1 cellular context compared by ENCODE assay signal in the genomic region with DNA sequence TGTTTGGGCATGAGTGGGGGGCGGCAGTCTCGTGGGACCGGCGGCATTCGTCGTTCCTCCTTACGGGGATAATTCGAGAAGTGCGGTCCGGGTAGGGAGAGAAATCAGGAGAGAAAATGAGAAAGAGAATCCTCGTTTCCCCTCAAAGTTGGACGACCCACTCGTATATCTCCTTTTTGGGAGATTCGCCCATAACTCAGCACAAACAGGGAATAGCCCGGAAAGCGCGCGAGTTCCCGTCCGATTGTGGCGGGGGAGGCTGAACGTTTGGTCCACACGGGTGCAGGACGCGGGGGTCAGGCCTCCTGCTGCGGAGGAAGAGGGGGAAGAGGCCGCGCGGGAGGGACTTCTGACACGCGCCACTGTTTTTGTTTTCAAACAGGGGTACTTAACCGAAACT.
TF ChIP-seq lines count a peak whose summit lies in the region.

No MANE protein-coding gene starts in this region.

TF ChIP-seq in IMR-90, 13 proteins besides CTCF, POLR2A, EP300 and RAD21 (continued from another document):
- TF ChIP-seq, protein P1, sequence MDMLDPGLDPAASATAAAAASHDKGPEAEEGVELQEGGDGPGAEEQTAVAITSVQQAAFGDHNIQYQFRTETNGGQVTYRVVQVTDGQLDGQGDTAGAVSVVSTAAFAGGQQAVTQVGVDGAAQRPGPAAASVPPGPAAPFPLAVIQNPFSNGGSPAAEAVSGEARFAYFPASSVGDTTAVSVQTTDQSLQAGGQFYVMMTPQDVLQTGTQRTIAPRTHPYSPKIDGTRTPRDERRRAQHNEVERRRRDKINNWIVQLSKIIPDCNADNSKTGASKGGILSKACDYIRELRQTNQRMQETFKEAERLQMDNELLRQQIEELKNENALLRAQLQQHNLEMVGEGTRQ (IDR thresholded peaks at IDR 0.05; ENCODE audit: low read depth, low read length) = no peak
- no peak for TF ChIP-seq SMC3 (IDR thresholded peaks at IDR 0.05; ENCODE audit: low read depth, low read length)
- TF ChIP-seq MAZ (IDR thresholded peaks at IDR 0.05; ENCODE audit: borderline replicate concordance, low read depth, low read length) = no peak
- TF ChIP-seq RCOR1 (IDR thresholded peaks at IDR 0.05; ENCODE audit: insufficient replicate concordance, low read length) = no peak
- TF ChIP-seq CEBPB (IDR thresholded peaks at IDR 0.05; ENCODE audit: low read depth, low read length) = no peak
- no peak for TF ChIP-seq MAFK (IDR thresholded peaks at IDR 0.05; ENCODE audit: low read depth, low read length)
- no peak for TF ChIP-seq CHD1 (IDR thresholded peaks at IDR 0.05; ENCODE audit: low read depth, low read length)
- TF ChIP-seq FOS (IDR thresholded peaks at IDR 0.05; ENCODE audit: low read depth, low read length) = no peak
- TF ChIP-seq RFX5 (IDR thresholded peaks at IDR 0.05; ENCODE audit: low read depth, low read length) = no peak
